ENCODE assay signal across 1 cellular context in genomic region chr17:56909742-56910508, GRCh38.
TF ChIP-seq lines count a peak whose summit lies in the region.

No MANE protein-coding gene starts in this region.

TF ChIP-seq in K562, 482 proteins besides CTCF, POLR2A, EP300 and RAD21 (continued from another document and continues in another):
- TF ChIP-seq, protein P1, sequence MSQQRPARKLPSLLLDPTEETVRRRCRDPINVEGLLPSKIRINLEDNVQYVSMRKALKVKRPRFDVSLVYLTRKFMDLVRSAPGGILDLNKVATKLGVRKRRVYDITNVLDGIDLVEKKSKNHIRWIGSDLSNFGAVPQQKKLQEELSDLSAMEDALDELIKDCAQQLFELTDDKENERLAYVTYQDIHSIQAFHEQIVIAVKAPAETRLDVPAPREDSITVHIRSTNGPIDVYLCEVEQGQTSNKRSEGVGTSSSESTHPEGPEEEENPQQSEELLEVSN (IDR thresholded peaks at IDR 0.05; ENCODE audit: borderline replicate concordance in 1 of 2, extremely low read depth in 1 of 2, insufficient read depth in 1 of 2, insufficient read length in 1 of 2, low read depth in 1 of 2, low read length in 1 of 2, poor library complexity in 1 of 2, severe bottlenecking in 1 of 2) = peak in 1 of 2 experiments; percentile 39
- TF ChIP-seq SMARCA4 (IDR thresholded peaks at IDR 0.05) = peak; percentile 61
- TF ChIP-seq ZEB2 (IDR thresholded peaks at IDR 0.05) = peak; percentile 45; the same call in 1 of the 2 replicates
- TF ChIP-seq ZNF76 (CRISPR knock-in tag; IDR thresholded peaks at IDR 0.05; ENCODE audit: borderline replicate concordance) = no peak; the same call in 1 of the 2 replicates
- TF ChIP-seq, protein P2, sequence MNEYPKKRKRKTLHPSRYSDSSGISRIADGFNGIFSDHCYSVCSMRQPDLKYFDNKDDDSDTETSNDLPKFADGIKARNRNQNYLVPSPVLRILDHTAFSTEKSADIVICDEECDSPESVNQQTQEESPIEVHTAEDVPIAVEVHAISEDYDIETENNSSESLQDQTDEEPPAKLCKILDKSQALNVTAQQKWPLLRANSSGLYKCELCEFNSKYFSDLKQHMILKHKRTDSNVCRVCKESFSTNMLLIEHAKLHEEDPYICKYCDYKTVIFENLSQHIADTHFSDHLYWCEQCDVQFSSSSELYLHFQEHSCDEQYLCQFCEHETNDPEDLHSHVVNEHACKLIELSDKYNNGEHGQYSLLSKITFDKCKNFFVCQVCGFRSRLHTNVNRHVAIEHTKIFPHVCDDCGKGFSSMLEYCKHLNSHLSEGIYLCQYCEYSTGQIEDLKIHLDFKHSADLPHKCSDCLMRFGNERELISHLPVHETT (CRISPR knock-in tag; conservative IDR thresholded peaks at IDR 0.05 in 1 of 2, IDR thresholded peaks at IDR 0.05 in 1 of 2) = peak in 1 of 2 experiments; percentile 59; a peak in 2 of 4 replicates
- TF ChIP-seq PKNOX1 (IDR thresholded peaks at IDR 0.05) = peak; percentile 77
- peak; percentile 62; the same call in 1 of the 2 replicates for TF ChIP-seq ZNF644 (tag; IDR thresholded peaks at IDR 0.05; ENCODE audit: low read depth)
- TF ChIP-seq SMAD4 (CRISPR knock-in tag; conservative IDR thresholded peaks at IDR 0.05) = peak; percentile 83
- no peak for TF ChIP-seq NFXL1 (CRISPR knock-in tag; IDR thresholded peaks at IDR 0.05)
- peak; percentile 79 for TF ChIP-seq ZNF589 (CRISPR knock-in tag; IDR thresholded peaks at IDR 0.05; ENCODE audit: low read depth)
- TF ChIP-seq KLF10 (CRISPR knock-in tag; IDR thresholded peaks at IDR 0.05) = no peak
- peak; percentile 38 for TF ChIP-seq RBM25 (IDR thresholded peaks at IDR 0.05; ENCODE audit: low read depth, low read length, severe bottlenecking)
- no peak; a peak in 1 of 4 replicates for TF ChIP-seq TBL1XR1 (IDR thresholded peaks at IDR 0.05; ENCODE audit: low read length in 2 of 2)
- TF ChIP-seq BHLHE40 (IDR thresholded peaks at IDR 0.05; ENCODE audit: low read length) = peak; percentile 66
- peak; percentile 95 for TF ChIP-seq ESRRA (IDR thresholded peaks at IDR 0.05; ENCODE audit: borderline replicate concordance, low read depth)
- TF ChIP-seq KLF1 (tag; IDR thresholded peaks at IDR 0.05) = peak; percentile 82
- TF ChIP-seq, protein P3, sequence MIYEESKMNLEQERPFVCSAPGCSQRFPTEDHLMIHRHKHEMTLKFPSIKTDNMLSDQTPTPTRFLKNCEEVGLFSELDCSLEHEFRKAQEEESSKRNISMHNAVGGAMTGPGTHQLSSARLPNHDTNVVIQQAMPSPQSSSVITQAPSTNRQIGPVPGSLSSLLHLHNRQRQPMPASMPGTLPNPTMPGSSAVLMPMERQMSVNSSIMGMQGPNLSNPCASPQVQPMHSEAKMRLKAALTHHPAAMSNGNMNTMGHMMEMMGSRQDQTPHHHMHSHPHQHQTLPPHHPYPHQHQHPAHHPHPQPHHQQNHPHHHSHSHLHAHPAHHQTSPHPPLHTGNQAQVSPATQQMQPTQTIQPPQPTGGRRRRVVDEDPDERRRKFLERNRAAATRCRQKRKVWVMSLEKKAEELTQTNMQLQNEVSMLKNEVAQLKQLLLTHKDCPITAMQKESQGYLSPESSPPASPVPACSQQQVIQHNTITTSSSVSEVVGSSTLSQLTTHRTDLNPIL (CRISPR knock-in tag; IDR thresholded peaks at IDR 0.05) = no peak
- no peak for TF ChIP-seq BRF2 (IDR thresholded peaks at IDR 0.05; ENCODE audit: borderline replicate concordance, insufficient read depth, insufficient read length)
- peak in 1 of 2 experiments; percentile 50; a peak in 1 of 4 replicates for TF ChIP-seq SRF (CRISPR knock-in tag; IDR thresholded peaks at IDR 0.05)
- 0 out of 4 replicates have a peak, but pooled peaks of 1 of the 2 experiments have one; percentile 52 for TF ChIP-seq TRIM24 (IDR thresholded peaks at IDR 0.05)
- TF ChIP-seq ZNF407 (IDR thresholded peaks at IDR 0.05; ENCODE audit: low read depth) = no peak
- TF ChIP-seq PHTF2 (CRISPR knock-in tag; IDR thresholded peaks at IDR 0.05) = 0 out of 2 replicates have a peak, but pooled peaks have one; percentile 43
- TF ChIP-seq MTA3 (IDR thresholded peaks at IDR 0.05; ENCODE audit: borderline replicate concordance) = peak; percentile 71; the same call in 1 of the 2 replicates
- no peak for TF ChIP-seq ZBTB40 (IDR thresholded peaks at IDR 0.05)
- TF ChIP-seq ZBTB40 (CRISPR knock-in tag; IDR thresholded peaks at IDR 0.05) = no peak
